7 cellular contexts compared by ENCODE assay signal in genomic region chr13:27251166-27252088, GRCh38. TPM values are rescaled to one million over a fixed set of nuclear protein-coding genes. Genes with fewer than 3 reads are reported as not detected.
DNase-seq lines count a peak whose midpoint lies in the region; ATAC-seq, FAIRE-seq and TF ChIP-seq lines count a peak whose summit lies in the region.

TSS of gene RPL21 (plus strand) at chr13:27251558. CDS start at chr13:27253777, 2,219 bp downstream.

- WGBS in body of pancreas, 2 donors, result 0 to 1% methylated on average over 64 to 69 of the region's 69 CpGs

- peak; percentile 88 for FAIRE-seq in TTC549 (lab: Jason Lieb, UNC)

- peak; percentile 69 to 91 (median 89) for TF ChIP-seq POLR2A in body of pancreas (IDR thresholded peaks at IDR 0.05)

- peak in 1 of 7 experiments; percentile 21 for TF ChIP-seq CTCF in body of pancreas (IDR thresholded peaks at IDR 0.05)

- intact Hi-C loops in body of pancreas (cut with DNase I) (no loop called here), sciatic nerve (cut with DNase I) (loop anchor here (10.0 kb wide), 1 partner anchor 77 kb away; the partner anchor contains the start of gene USP12)

- H3K27me3 ChIP-seq in body of pancreas, result no peaks in the 10 kb centered on the region

- H3K27ac ChIP-seq in body of pancreas, result peak within 1 kb of the TSS; percentile 84 to 95 (median 93)

- ATAC-seq in GM18517 (IDR thresholded peaks at IDR 0.05; ENCODE audit: unreplicated experiment) (peak; percentile 90), HG03039 (IDR thresholded peaks at IDR 0.05; ENCODE audit: unreplicated experiment) (peak; percentile 95), body of pancreas (peak; percentile 99), sciatic nerve (peak; percentile 99)

- peaks cover 0 to 2% of the 10 kb centered on the region in 2 donors for H3K36me3 ChIP-seq in body of pancreas (replicated peaks in 1 of 2; ENCODE audit: insufficient read depth in 1 of 2, low read depth in 2 of 2)

- DNase-seq in NCI-H2107 (lab: John Stamatoyannopoulos, UW) (peak; percentile 82), body of pancreas (peak; percentile 94 to 96 (median 96)), iPS DF 19.7 (ENCODE audit: low read depth, low spot score) (peak; percentile 89), sciatic nerve (ENCODE audit: low spot score) (peak; percentile 97)

- H3K4me3 ChIP-seq in body of pancreas, result peak within 1 kb of the TSS; percentile 58 to 74

- peaks cover 35% of the 10 kb centered on the region for H3K4me1 ChIP-seq in body of pancreas

- no peaks in the 10 kb centered on the region for H3K9me3 ChIP-seq in body of pancreas

RNA-seq across cellular contexts. Expression of gene RPL21, which starts in this region (rescaled TPM):
- total RNA-seq in body of pancreas, result 100 to 1,000 TPM; 500 to 811 TPM
- total RNA-seq in sciatic nerve, result 877 TPM

Comparison
In these comparisons a context has a peak if more than half of its experiments do, and no peak if none do; other contexts are left out.
1. Peak in every context shown above with its lines: DNase-seq, ATAC-seq, H3K4me3 ChIP-seq and H3K27ac ChIP-seq.